9 cellular contexts compared by ENCODE assay signal in genomic region chr11:61446211-61446651, GRCh38. TPM values are rescaled to one million over a fixed set of nuclear protein-coding genes. Genes with fewer than 3 reads are reported as not detected.
DNase-seq lines count a peak whose midpoint lies in the region; ATAC-seq, FAIRE-seq and TF ChIP-seq lines count a peak whose summit lies in the region.
"Had no signal": no experiment of that assay in that cellular context is flagged by ENCODE, and none has a peak within 500 bp of the region (broad histone marks: within the 10 kb centered on the region; RNA-seq: fewer than 3 reads in every experiment).

No MANE protein-coding gene starts in this region.

- ATAC-seq in HG03280 (IDR thresholded peaks at IDR 0.05; ENCODE audit: unreplicated experiment): peak; percentile 81
- ATAC-seq in HepG2: peak; percentile 97
- ATAC-seq in GM21515 (IDR thresholded peaks at IDR 0.05; ENCODE audit: unreplicated experiment): no peak

- H3K4me1 ChIP-seq in HepG2 (ENCODE audit: insufficient read depth, low read length): peaks cover 9% of the 10 kb centered on the region; the same call in 1 of the 2 replicates

- DNase-seq in ELR (ENCODE audit: low read depth): peak; percentile 96
- DNase-seq in NCI-H460 (ENCODE audit: extremely low read depth, low read depth): peak; percentile 86
- DNase-seq in activated CD4-positive, alpha-beta T cell treated with anti-CD3 and anti-CD28 coated beads, Interleukin-2, amount 10 ng/mL, durations not matched to agents 24 days and 14 days: peak; percentile 93
- peak; percentile 91 for DNase-seq in coronary artery (ENCODE audit: low spot score)
- peak; percentile 78 for DNase-seq in HepG2 (ENCODE audit: low spot score)
- peak; percentile 76 to 81 for DNase-seq in stimulated activated CD4-positive, alpha-beta T cell treated with anti-CD3 and anti-CD28 coated beads, Interleukin-2, amount 100 ng/mL, for 48 hours

- no peak overlapping the region for H3K4me3 Mint-ChIP-seq in activated CD4-positive, alpha-beta T cell treated with anti-CD3 and anti-CD28 coated beads, Interleukin-2, amount 10 ng/mL, durations not matched to agents 24 days and 14 days

- H3K4me3 ChIP-seq in coronary artery: no peak overlapping the region
- H3K4me3 ChIP-seq in HepG2 (replicated peaks in 1 of 3; ENCODE audit: insufficient read depth in 1 of 3, low read depth in 2 of 3, low read length in 3 of 3): no peak overlapping the region
- H3K4me3 ChIP-seq: skin epidermis had no signal

- FAIRE-seq in HepG2 (lab: Jason Lieb, UNC): peak; percentile 90

- in situ Hi-C loops in HepG2 (cut with HindIII; ENCODE audit: extremely low pct_ligation_motif_present, low pct_unique_long_range_greater_than_20kb): no loop called here

- peaks cover 21% of the 10 kb centered on the region for H3K4me1 Mint-ChIP-seq in activated CD4-positive, alpha-beta T cell treated with anti-CD3 and anti-CD28 coated beads, Interleukin-2, amount 10 ng/mL, durations not matched to agents 24 days and 14 days

- H3K36me3 ChIP-seq in HepG2 (replicated peaks in 1 of 2; ENCODE audit: control insufficient read depth in 1 of 2, insufficient read depth in 2 of 2, low read length in 2 of 2): peaks cover 17 to 47% of the 10 kb centered on the region in 2 experiments

- BruUV-seq in HepG2 (replicated peaks; lab: Mats Ljungman, UMichigan): no TSS peak

- peak; percentile 78 for TF ChIP-seq RAD21 in HepG2 (CRISPR knock-in tag; IDR thresholded peaks at IDR 0.05)

- intact Hi-C loops in activated CD4-positive, alpha-beta T cell treated with anti-CD3 and anti-CD28 coated beads, Interleukin-2, amount 10 ng/mL, durations not matched to agents 24 days and 14 days (cut with micrococcal nuclease): loop anchor here (1.0 kb wide), 2 partner anchors 71 to 192 kb away; no protein-coding TSS in a partner anchor
- intact Hi-C loops in HepG2 (cut with micrococcal nuclease; ENCODE audit: unreplicated experiment): loop anchor here (1.0 to 2.0 kb wide), 2 partner anchors 17 to 192 kb away; partner anchors contain the start of gene CPSF7

- POLR2A ChIA-PET in HepG2 (lab: Yijun Ruan, JAX): interaction anchor here (0.8 to 1.9 kb wide), 4 partner anchors 11 to 131 kb away, joined by 3 to 17 read pairs (median 4); partner anchors contain the start of genes CPSF7 and SDHAF2

- H3K36me3 Mint-ChIP-seq in activated CD4-positive, alpha-beta T cell treated with anti-CD3 and anti-CD28 coated beads, Interleukin-2, amount 10 ng/mL, durations not matched to agents 24 days and 14 days (ENCODE audit: low read depth): peaks cover 59% of the 10 kb centered on the region

- H4K20me1 ChIP-seq in HepG2 (ENCODE audit: insufficient read depth, low read length): 0 out of 2 replicates have a peak, but pooled peaks cover 7% of the 10 kb centered on the region

- no peak for TF ChIP-seq POLR2A in HepG2 (IDR thresholded peaks at IDR 0.05; ENCODE audit: insufficient read depth in 1 of 2, low read depth in 2 of 2, low read length in 2 of 2)

- peak overlapping the region; percentile 37 for H3K27ac Mint-ChIP-seq in activated CD4-positive, alpha-beta T cell treated with anti-CD3 and anti-CD28 coated beads, Interleukin-2, amount 10 ng/mL, durations not matched to agents 24 days and 14 days

- TF ChIP-seq CTCF in coronary artery (IDR thresholded peaks at IDR 0.05) (peak; percentile 72), HepG2 (CRISPR knock-in tag; IDR thresholded peaks at IDR 0.05) (peak; percentile 95)

- H3K27me3 ChIP-seq in HepG2 (ENCODE audit: control insufficient read depth in 1 of 2, insufficient read depth in 2 of 2, low read length in 2 of 2): no peaks in the 10 kb centered on the region

- whole genome bisulfite sequencing in HepG2 (ENCODE audit: low lambda C conversion rate): 18% methylated on average over 7 of the region's 7 CpGs

- no peak overlapping the region for H3K9ac ChIP-seq in HepG2 (ENCODE audit: insufficient read depth, low read depth, low read length)

- CTCF ChIA-PET in HepG2 (lab: Yijun Ruan, JAX; ENCODE audit: low intra/inter-chr PET ratio, low total read pairs): interaction anchor here (1.1 to 2.2 kb wide), 5 partner anchors 71 to 192 kb away, joined by 3 to 14 read pairs (median 6); no protein-coding TSS in a partner anchor

- H3K79me2 ChIP-seq in HepG2 (ENCODE audit: insufficient read depth, low read length): peaks cover 8% of the 10 kb centered on the region

- no peak overlapping the region for H2AFZ ChIP-seq in HepG2 (ENCODE audit: low read length)

- no peak for TF ChIP-seq EP300 in HepG2 (IDR thresholded peaks at IDR 0.05; ENCODE audit: low read depth in 2 of 2, low read length in 2 of 2)
- no peak for TF ChIP-seq EP300 in HepG2 (CRISPR knock-in tag; IDR thresholded peaks at IDR 0.05; ENCODE audit: borderline replicate concordance)

- no peaks in the 10 kb centered on the region for H3K27me3 Mint-ChIP-seq in activated CD4-positive, alpha-beta T cell treated with anti-CD3 and anti-CD28 coated beads, Interleukin-2, amount 10 ng/mL, durations not matched to agents 24 days and 14 days

- no peaks in the 10 kb centered on the region for H3K9me3 ChIP-seq in HepG2 (ENCODE audit: low read length)

- H3K9me3 Mint-ChIP-seq in activated CD4-positive, alpha-beta T cell treated with anti-CD3 and anti-CD28 coated beads, Interleukin-2, amount 10 ng/mL, durations not matched to agents 24 days and 14 days: no peaks in the 10 kb centered on the region

- H3K27ac ChIP-seq in coronary artery: peak overlapping the region; percentile 43 to 80
- H3K27ac ChIP-seq in HepG2 (ENCODE audit: extremely low read length, insufficient read depth, low read length): no peak overlapping the region

- H3K4me2 ChIP-seq in HepG2 (ENCODE audit: low read depth, low read length): no peak overlapping the region

RNA-seq across cellular contexts. Expression of gene SDHAF2, which starts 16.3 kb away (rescaled TPM):
- total RNA-seq in NCI-H460 (2014; rRNA removed; shearing (Covaris generic)): 18.1 and 29.4 TPM in 2 replicates
- polyA plus RNA-seq in NCI-H460 (2014; cell fraction: nucleus; rRNA removed): 23.3 and 40.1 TPM in 2 replicates
- total RNA-seq in activated CD4-positive, alpha-beta T cell treated with anti-CD3 and anti-CD28 coated beads, Interleukin-2, amount 10 ng/mL, durations not matched to agents 24 days and 14 days: 46.0 and 46.1 TPM in 2 replicates
- 44.2 and 53.3 TPM in 2 replicates for total RNA-seq in HepG2 (2016; rRNA removed; fragmentation: Illumina TruSeq; extraction: Trizol)
- total RNA-seq in HepG2 (2016; cell fraction: cytosol; rRNA removed; fragmentation: Illumina TruSeq; extraction: Trizol; ENCODE audit: low read depth): 30.3 and 32.6 TPM in 2 replicates
- total RNA-seq in HepG2 (2016; cell fraction: insoluble cytoplasmic fraction; rRNA removed; fragmentation: Illumina TruSeq; extraction: Trizol): 44.0 and 50.9 TPM in 2 replicates
- 39.7 and 41.1 TPM in 2 replicates for total RNA-seq in HepG2 (2016; cell fraction: membrane; rRNA removed; fragmentation: Illumina TruSeq; extraction: Trizol)
- 25.6 and 36.2 TPM in 2 replicates for total RNA-seq in HepG2 (2016; cell fraction: nucleus; rRNA removed; fragmentation: Illumina TruSeq; extraction: Trizol)
- polyA plus RNA-seq in HepG2 (2011; rRNA removed): 70.4 and 70.5 TPM in 2 replicates
- 81.8 and 87.8 TPM in 2 replicates for polyA plus RNA-seq in HepG2 (2011; cell fraction: cytosol; rRNA removed)
- polyA plus RNA-seq in HepG2 (2011; cell fraction: nucleus; rRNA removed): 26.5 and 33.7 TPM in 2 replicates
- 25.1 and 33.9 TPM in 2 replicates for polyA plus RNA-seq in HepG2 (2012)
- 25.0 and 26.0 TPM in 2 replicates for polyA plus RNA-seq in HepG2 (2016; cell fraction: cytosol; fragmentation: Illumina TruSeq; extraction: Trizol; ENCODE audit: low read depth)
- 65.1 and 67.8 TPM in 2 replicates for polyA plus RNA-seq in HepG2 (2016; cell fraction: insoluble cytoplasmic fraction; fragmentation: Illumina TruSeq; extraction: Trizol; ENCODE audit: low read depth)
- polyA plus RNA-seq in HepG2 (2016; cell fraction: membrane; fragmentation: Illumina TruSeq; extraction: Trizol; ENCODE audit: low read depth): 38.0 and 41.3 TPM in 2 replicates
- 48.1 and 64.5 TPM in 2 replicates for polyA plus RNA-seq in HepG2 (2016; cell fraction: nucleus; fragmentation: Illumina TruSeq; extraction: Trizol; ENCODE audit: insufficient read depth, low read depth)
- 102 and 166 TPM in 2 replicates for polyA minus RNA-seq in HepG2 (2011; rRNA and poly(A)+ RNA removed; ENCODE audit: low replicate concordance)
- polyA minus RNA-seq in HepG2 (2011; cell fraction: cytosol; rRNA and poly(A)+ RNA removed): 21.2 and 24.1 TPM in 2 replicates
- polyA minus RNA-seq in HepG2 (2011; cell fraction: nucleus; rRNA and poly(A)+ RNA removed): 54.1 and 63.3 TPM in 2 replicates

RNA-seq across cellular contexts. Expression of gene CPSF7, which starts 16.5 kb away (rescaled TPM):
- 36.6 and 42.5 TPM in 2 replicates for total RNA-seq in NCI-H460 (2014; rRNA removed; shearing (Covaris generic))
- polyA plus RNA-seq in NCI-H460 (2014; cell fraction: nucleus; rRNA removed): 74.9 and 75.2 TPM in 2 replicates
- total RNA-seq in activated CD4-positive, alpha-beta T cell treated with anti-CD3 and anti-CD28 coated beads, Interleukin-2, amount 10 ng/mL, durations not matched to agents 24 days and 14 days: 140 and 143 TPM in 2 replicates
- 29.4 and 34.1 TPM in 2 replicates for total RNA-seq in HepG2 (2016; rRNA removed; fragmentation: Illumina TruSeq; extraction: Trizol)
- 7.3 and 8.6 TPM in 2 replicates for total RNA-seq in HepG2 (2016; cell fraction: cytosol; rRNA removed; fragmentation: Illumina TruSeq; extraction: Trizol; ENCODE audit: low read depth)
- 25.4 and 37.8 TPM in 2 replicates for total RNA-seq in HepG2 (2016; cell fraction: insoluble cytoplasmic fraction; rRNA removed; fragmentation: Illumina TruSeq; extraction: Trizol)
- total RNA-seq in HepG2 (2016; cell fraction: membrane; rRNA removed; fragmentation: Illumina TruSeq; extraction: Trizol): 19.4 and 20.2 TPM in 2 replicates
- 48.4 and 51.2 TPM in 2 replicates for total RNA-seq in HepG2 (2016; cell fraction: nucleus; rRNA removed; fragmentation: Illumina TruSeq; extraction: Trizol)
- 36.8 and 40.6 TPM in 2 replicates for polyA plus RNA-seq in HepG2 (2011; rRNA removed)
- 16.4 and 19.7 TPM in 2 replicates for polyA plus RNA-seq in HepG2 (2011; cell fraction: cytosol; rRNA removed)
- 110 and 125 TPM in 2 replicates for polyA plus RNA-seq in HepG2 (2011; cell fraction: nucleus; rRNA removed)
- polyA plus RNA-seq in HepG2 (2012): 47.5 and 48.9 TPM in 2 replicates
- polyA plus RNA-seq in HepG2 (2016; cell fraction: cytosol; fragmentation: Illumina TruSeq; extraction: Trizol; ENCODE audit: low read depth): 3.7 and 4.1 TPM in 2 replicates
- polyA plus RNA-seq in HepG2 (2016; cell fraction: insoluble cytoplasmic fraction; fragmentation: Illumina TruSeq; extraction: Trizol; ENCODE audit: low read depth): 36.9 and 49.6 TPM in 2 replicates
- 13.1 and 15.0 TPM in 2 replicates for polyA plus RNA-seq in HepG2 (2016; cell fraction: membrane; fragmentation: Illumina TruSeq; extraction: Trizol; ENCODE audit: low read depth)
- polyA plus RNA-seq in HepG2 (2016; cell fraction: nucleus; fragmentation: Illumina TruSeq; extraction: Trizol; ENCODE audit: insufficient read depth, low read depth): 151 and 159 TPM in 2 replicates
- polyA minus RNA-seq in HepG2 (2011; rRNA and poly(A)+ RNA removed; ENCODE audit: low replicate concordance): 43.6 and 128 TPM in 2 replicates
- 14.5 and 17.3 TPM in 2 replicates for polyA minus RNA-seq in HepG2 (2011; cell fraction: cytosol; rRNA and poly(A)+ RNA removed)
- 56.7 and 63.0 TPM in 2 replicates for polyA minus RNA-seq in HepG2 (2011; cell fraction: nucleus; rRNA and poly(A)+ RNA removed)

RNA-seq across cellular contexts. Expression of gene TMEM216, which starts 53.8 kb away (rescaled TPM):
- 11.5 and 11.6 TPM in 2 replicates for total RNA-seq in NCI-H460 (2014; rRNA removed; shearing (Covaris generic))
- 5.4 and 19.5 TPM in 2 replicates for polyA plus RNA-seq in NCI-H460 (2014; cell fraction: nucleus; rRNA removed)
- total RNA-seq in activated CD4-positive, alpha-beta T cell treated with anti-CD3 and anti-CD28 coated beads, Interleukin-2, amount 10 ng/mL, durations not matched to agents 24 days and 14 days: 17.0 and 18.3 TPM in 2 replicates
- 25.2 and 25.4 TPM in 2 replicates for total RNA-seq in HepG2 (2016; rRNA removed; fragmentation: Illumina TruSeq; extraction: Trizol)
- 33.0 and 38.9 TPM in 2 replicates for total RNA-seq in HepG2 (2016; cell fraction: cytosol; rRNA removed; fragmentation: Illumina TruSeq; extraction: Trizol; ENCODE audit: low read depth)
- total RNA-seq in HepG2 (2016; cell fraction: insoluble cytoplasmic fraction; rRNA removed; fragmentation: Illumina TruSeq; extraction: Trizol): 23.9 and 27.8 TPM in 2 replicates
- 43.9 and 52.8 TPM in 2 replicates for total RNA-seq in HepG2 (2016; cell fraction: membrane; rRNA removed; fragmentation: Illumina TruSeq; extraction: Trizol)
- 15.8 and 17.5 TPM in 2 replicates for total RNA-seq in HepG2 (2016; cell fraction: nucleus; rRNA removed; fragmentation: Illumina TruSeq; extraction: Trizol)
- polyA plus RNA-seq in HepG2 (2011; rRNA removed): 53.7 and 60.1 TPM in 2 replicates
- polyA plus RNA-seq in HepG2 (2011; cell fraction: cytosol; rRNA removed): 44.7 and 56.5 TPM in 2 replicates
- polyA plus RNA-seq in HepG2 (2011; cell fraction: nucleus; rRNA removed): 20.0 and 25.6 TPM in 2 replicates
- polyA plus RNA-seq in HepG2 (2012): 17.5 and 21.3 TPM in 2 replicates
- 45.4 and 52.3 TPM in 2 replicates for polyA plus RNA-seq in HepG2 (2016; cell fraction: cytosol; fragmentation: Illumina TruSeq; extraction: Trizol; ENCODE audit: low read depth)
- polyA plus RNA-seq in HepG2 (2016; cell fraction: insoluble cytoplasmic fraction; fragmentation: Illumina TruSeq; extraction: Trizol; ENCODE audit: low read depth): 31.2 and 31.8 TPM in 2 replicates
- 53.1 and 57.7 TPM in 2 replicates for polyA plus RNA-seq in HepG2 (2016; cell fraction: membrane; fragmentation: Illumina TruSeq; extraction: Trizol; ENCODE audit: low read depth)
- 33.0 and 35.6 TPM in 2 replicates for polyA plus RNA-seq in HepG2 (2016; cell fraction: nucleus; fragmentation: Illumina TruSeq; extraction: Trizol; ENCODE audit: insufficient read depth, low read depth)
- polyA minus RNA-seq in HepG2 (2011; rRNA and poly(A)+ RNA removed; ENCODE audit: low replicate concordance): 13.9 and 44.9 TPM in 2 replicates
- polyA minus RNA-seq in HepG2 (2011; cell fraction: cytosol; rRNA and poly(A)+ RNA removed): 11.1 and 12.6 TPM in 2 replicates
- polyA minus RNA-seq in HepG2 (2011; cell fraction: nucleus; rRNA and poly(A)+ RNA removed): 11.3 and 19.4 TPM in 2 replicates
